In genomic region chr12:40107098-40107802, GRCh38 we compare ENCODE assay signal across 8 cellular contexts. TPM values are rescaled to one million over a fixed set of nuclear protein-coding genes. Genes with fewer than 3 reads are reported as not detected.
A peak's percentile ranks its signal among the peaks of the same experiment; 100 is the strongest.
DNase-seq lines count a peak whose midpoint lies in the region; TF ChIP-seq lines count a peak whose summit lies in the region.

No MANE protein-coding gene starts in this region.

- H3K27me3 Mint-ChIP-seq in activated naive CD4-positive, alpha-beta T cell treated with anti-CD3 and anti-CD28 coated beads, Interleukin-2, amount 50 U/mL, for 24 hours = peaks cover 2% of the 10 kb centered on the region

- H3K27ac ChIP-seq in tibial nerve = peak overlapping the region in 3 of 4 donors; percentile 3 to 91 (median 53)

- TF ChIP-seq EP300 in tibial nerve (IDR thresholded peaks at IDR 0.05) = peak; percentile 16 to 37

- CTCF ChIA-PET in HEK293T (lab: Yijun Ruan, JAX) = interaction anchor here (0.8 to 1.5 kb wide), 4 partner anchors 10 to 492 kb away, joined by 3 to 4 read pairs (median 4); no protein-coding TSS in a partner anchor

- H3K4me3 ChIP-seq in tibial nerve = peak overlapping the region; percentile 30 to 76 (median 46)

- in situ Hi-C loops in G401 (cut with HindIII; ENCODE audit: low sequenced_read_pairs) = no loop called here

- no peaks in the 10 kb centered on the region for H3K36me3 ChIP-seq in tibial nerve

- POLR2A ChIA-PET in HEK293T (lab: Yijun Ruan, JAX) = no interaction called here

- H3K9me3 Mint-ChIP-seq in activated naive CD4-positive, alpha-beta T cell treated with anti-CD3 and anti-CD28 coated beads, Interleukin-2, amount 50 U/mL, for 24 hours = no peaks in the 10 kb centered on the region

- peak overlapping the region; percentile 82 for H3K27ac Mint-ChIP-seq in activated naive CD4-positive, alpha-beta T cell treated with anti-CD3 and anti-CD28 coated beads, Interleukin-2, amount 50 U/mL, for 24 hours

- no peak for TF ChIP-seq POLR2A in tibial nerve (IDR thresholded peaks at IDR 0.05)

- 19 to 21% methylated on average over 19 of the region's 19 CpGs for WGBS in tibial nerve, 2 donors

- TF ChIP-seq CTCF in tibial nerve (IDR thresholded peaks at IDR 0.05) = peak; percentile 80 to 95 (median 86)

- peaks cover 0 to 34% (median 20%) of the 10 kb centered on the region in 4 donors for H3K4me1 ChIP-seq in tibial nerve

- DNase-seq in G401 (ENCODE audit: low spot score) (peak; percentile 88), HEK293T (ENCODE audit: extremely low spot score) (peak; percentile 62), NCI-H1092 treated with DMSO at 0.1 percent for 48 hours (lab: John Stamatoyannopoulos, UW) (peak; percentile 32), SK-N-DZ (ENCODE audit: low spot score) (peak; percentile 89), head of caudate nucleus (peak; percentile 81 to 97 (median 92)), posterior cingulate gyrus (peak; percentile 71 to 97 (median 90)), tibial nerve (ENCODE audit: low spot score in 2 of 2) (peak; percentile 93 to 98)

- peaks cover 28% of the 10 kb centered on the region for H3K4me1 Mint-ChIP-seq in activated naive CD4-positive, alpha-beta T cell treated with anti-CD3 and anti-CD28 coated beads, Interleukin-2, amount 50 U/mL, for 24 hours

- intact Hi-C loops in head of caudate nucleus (cut with DNase I) = loop anchor here (2.0 to 10.0 kb wide), 2 partner anchors 94 to 342 kb away; no protein-coding TSS in a partner anchor
- intact Hi-C loops in posterior cingulate gyrus (cut with DNase I) = loop anchor here (1.0 kb wide), 2 partner anchors 96 to 342 kb away; no protein-coding TSS in a partner anchor

- H3K9me3 ChIP-seq in tibial nerve = no peaks in the 10 kb centered on the region

- H3K4me3 Mint-ChIP-seq in activated naive CD4-positive, alpha-beta T cell treated with anti-CD3 and anti-CD28 coated beads, Interleukin-2, amount 50 U/mL, for 24 hours = peak overlapping the region; percentile 84

- no peaks in the 10 kb centered on the region for H3K27me3 ChIP-seq in tibial nerve

- no peaks in the 10 kb centered on the region for H3K36me3 Mint-ChIP-seq in activated naive CD4-positive, alpha-beta T cell treated with anti-CD3 and anti-CD28 coated beads, Interleukin-2, amount 50 U/mL, for 24 hours

TF ChIP-seq in HEK293T, 16 proteins besides CTCF, POLR2A, EP300 and RAD21:
- peak; percentile 95 for TF ChIP-seq L3MBTL2 (conservative IDR thresholded peaks at IDR 0.05)
- TF ChIP-seq SUZ12 (IDR thresholded peaks at IDR 0.05) = no peak

RNA-seq across cellular contexts. Expression of gene SLC2A13, which starts 1.4 kb away (rescaled TPM):
- 1.5 and 2.2 TPM in 2 replicates for total RNA-seq in G401 (2014; rRNA removed; shearing (Covaris generic))
- 6.2 and 8.6 TPM in 2 replicates for polyA plus RNA-seq in SK-N-DZ (2014; cell fraction: cytosol; rRNA removed)
- 8.0 and 8.3 TPM in 2 replicates for polyA plus RNA-seq in SK-N-DZ (2014; cell fraction: nucleus; rRNA removed)
- 10 to 100 TPM; 20.5 to 35.1 (median 21.9) TPM for total RNA-seq in tibial nerve

Comparison
In these comparisons a context has a peak if more than half of its experiments do, and no peak if none do; other contexts are left out.
1. Peak in every context shown above with its lines: DNase-seq, H3K4me3 ChIP-seq and H3K27ac ChIP-seq.
2. DNase-seq: peak in every context shown above with its lines; median percentile 96 in tibial nerve; 92 in head of caudate nucleus; 90 in posterior cingulate gyrus; 89 in SK-N-DZ; 88 in G401; 62 in HEK293T; 32 in NCI-H1092 treated with DMSO at 0.1 percent for 48 hours.